In the genomic region with DNA sequence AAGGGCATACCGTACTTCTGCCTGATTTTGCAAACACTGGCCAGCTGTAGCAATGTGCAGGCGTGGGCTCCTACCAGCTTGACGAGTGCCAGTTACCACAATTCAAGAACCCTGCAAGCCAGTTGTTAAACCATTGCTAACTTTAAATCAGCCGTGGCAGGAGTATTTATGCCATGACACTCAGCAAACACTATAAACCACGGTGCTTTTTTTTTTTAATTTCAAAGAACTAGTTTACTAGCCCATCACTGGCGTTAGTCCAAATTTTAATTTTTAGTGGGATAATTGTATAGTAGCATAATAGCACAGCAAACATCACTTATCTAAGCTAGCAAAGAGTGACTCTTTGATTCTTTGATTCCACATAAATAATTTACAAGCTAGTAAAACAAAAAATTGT, we compare ENCODE assay signal across 20 cellular contexts.
A peak's percentile ranks its signal among the peaks of the same experiment; 100 is the strongest.
DNase-seq lines count a peak whose midpoint lies in the region; ATAC-seq lines count a peak whose summit lies in the region.
"Had no signal": no experiment of that assay in that cellular context is flagged by ENCODE, and none has a peak within 500 bp of the region (broad histone marks: within the 10 kb centered on the region; RNA-seq: fewer than 3 reads in every experiment).

No MANE protein-coding gene starts in this region.

- H3K36me3 Mint-ChIP-seq in memory B cell, result peaks cover 45% of the 10 kb centered on the region
- H3K36me3 Mint-ChIP-seq in activated naive CD4-positive, alpha-beta T cell treated with anti-CD3 and anti-CD28 coated beads for 36 hours (ENCODE audit: low read depth), result no peaks in the 10 kb centered on the region
- H3K36me3 Mint-ChIP-seq in stimulated activated effector memory CD8-positive, alpha-beta T cell treated with anti-CD3 and anti-CD28 coated beads, Interleukin-12 subunit alpha, Interleukin-12 subunit beta, amount 100 ng/mL, for 72 hours, result no peaks in the 10 kb centered on the region
- H3K36me3 Mint-ChIP-seq: CD4-positive, alpha-beta memory T cell; naive thymus-derived CD8-positive, alpha-beta T cell; T-cell had no signal

- CTCF ChIA-PET in activated naive CD4-positive, alpha-beta T cell treated with anti-CD3 and anti-CD28 coated beads for 36 hours (lab: Charles Lee), result interaction anchor here (0.6 to 0.7 kb wide), 2 partner anchors 559 to 1387 kb away, joined by 3 to 5 read pairs; no protein-coding TSS in a partner anchor

- ATAC-seq in memory B cell (ENCODE audit: low read depth), result no peak
- ATAC-seq in stimulated activated effector memory CD8-positive, alpha-beta T cell treated with anti-CD3 and anti-CD28 coated beads, Interleukin-12 subunit alpha, Interleukin-12 subunit beta, amount 100 ng/mL, for 72 hours, result no peak
- ATAC-seq: foreskin keratinocyte; naive thymus-derived CD8-positive, alpha-beta T cell; T-cell had no signal

- H3K27ac Mint-ChIP-seq in memory B cell, result peak overlapping the region; percentile 57
- H3K27ac Mint-ChIP-seq in activated naive CD4-positive, alpha-beta T cell treated with anti-CD3 and anti-CD28 coated beads for 36 hours, result no peak overlapping the region
- H3K27ac Mint-ChIP-seq in stimulated activated effector memory CD8-positive, alpha-beta T cell treated with anti-CD3 and anti-CD28 coated beads, Interleukin-12 subunit alpha, Interleukin-12 subunit beta, amount 100 ng/mL, for 72 hours, result no peak overlapping the region
- H3K27ac Mint-ChIP-seq: CD4-positive, alpha-beta memory T cell; naive thymus-derived CD8-positive, alpha-beta T cell; stimulated activated naive CD8-positive, alpha-beta T cell treated with anti-CD3 and anti-CD28 coated beads, Interleukin-15, Interleukin-2, amounts not matched to agents 100 ng/mL and 50 ng/mL, for 24 hours; T-cell had no signal

- H3K27me3 Mint-ChIP-seq in memory B cell, result no peaks in the 10 kb centered on the region
- H3K27me3 Mint-ChIP-seq in activated naive CD4-positive, alpha-beta T cell treated with anti-CD3 and anti-CD28 coated beads for 36 hours (ENCODE audit: low read depth), result peaks cover 4% of the 10 kb centered on the region

- H3K4me3 Mint-ChIP-seq in memory B cell, result no peak overlapping the region
- H3K4me3 Mint-ChIP-seq in activated naive CD4-positive, alpha-beta T cell treated with anti-CD3 and anti-CD28 coated beads for 36 hours, result no peak overlapping the region
- H3K4me3 Mint-ChIP-seq in stimulated activated effector memory CD8-positive, alpha-beta T cell treated with anti-CD3 and anti-CD28 coated beads, Interleukin-12 subunit alpha, Interleukin-12 subunit beta, amount 100 ng/mL, for 72 hours, result no peak overlapping the region
- H3K4me3 Mint-ChIP-seq: CD4-positive, alpha-beta memory T cell; naive thymus-derived CD8-positive, alpha-beta T cell; stimulated activated naive CD8-positive, alpha-beta T cell treated with anti-CD3 and anti-CD28 coated beads, Interleukin-15, Interleukin-2, amounts not matched to agents 100 ng/mL and 50 ng/mL, for 24 hours; T-cell had no signal

- intact Hi-C loops in activated naive CD4-positive, alpha-beta T cell treated with anti-CD3 and anti-CD28 coated beads for 36 hours (cut with micrococcal nuclease), result no loop called here

- H3K4me1 Mint-ChIP-seq in memory B cell, result no peaks in the 10 kb centered on the region
- no peaks in the 10 kb centered on the region for H3K4me1 Mint-ChIP-seq in activated naive CD4-positive, alpha-beta T cell treated with anti-CD3 and anti-CD28 coated beads for 36 hours (ENCODE audit: low read depth)
- no peaks in the 10 kb centered on the region for H3K4me1 Mint-ChIP-seq in stimulated activated effector memory CD8-positive, alpha-beta T cell treated with anti-CD3 and anti-CD28 coated beads, Interleukin-12 subunit alpha, Interleukin-12 subunit beta, amount 100 ng/mL, for 72 hours
- H3K4me1 Mint-ChIP-seq: CD4-positive, alpha-beta memory T cell; naive thymus-derived CD8-positive, alpha-beta T cell; T-cell had no signal

- H3K9me3 Mint-ChIP-seq in memory B cell, result no peaks in the 10 kb centered on the region
- H3K9me3 Mint-ChIP-seq in activated naive CD4-positive, alpha-beta T cell treated with anti-CD3 and anti-CD28 coated beads for 36 hours, result no peaks in the 10 kb centered on the region
- no peaks in the 10 kb centered on the region for H3K9me3 Mint-ChIP-seq in stimulated activated effector memory CD8-positive, alpha-beta T cell treated with anti-CD3 and anti-CD28 coated beads, Interleukin-12 subunit alpha, Interleukin-12 subunit beta, amount 100 ng/mL, for 72 hours

- DNase-seq in H4 (ENCODE audit: low spot score), result peak; percentile 57
- peak; percentile 87 for DNase-seq in NCI-H1436 treated with DMSO at 0.1 percent for 48 hours (lab: John Stamatoyannopoulos, UW)
- DNase-seq in NCI-H345 (lab: John Stamatoyannopoulos, UW), result peak; percentile 95
- DNase-seq in memory B cell (ENCODE audit: low spot score in 2 of 2), result no peak
- no peak for DNase-seq in EL
- no peak for DNase-seq in activated naive CD4-positive, alpha-beta T cell treated with anti-CD3 and anti-CD28 coated beads for 36 hours
- no peak for DNase-seq in SW 1271 (lab: John Stamatoyannopoulos, UW)
- DNase-seq in stimulated activated effector memory CD8-positive, alpha-beta T cell treated with anti-CD3 and anti-CD28 coated beads, Interleukin-12 subunit alpha, Interleukin-12 subunit beta, amount 100 ng/mL, for 72 hours (ENCODE audit: low spot score in 2 of 2), result no peak
- DNase-seq: activated CD4-positive, alpha-beta T cell treated with anti-CD3 and anti-CD28 coated beads, Interleukin-2, amount 50 U/mL, for 48 hours; activated naive CD4-positive, alpha-beta T cell; CD4-positive, alpha-beta memory T cell; central memory CD4-positive, alpha-beta T cell; foreskin keratinocyte; hypothalamus; naive thymus-derived CD8-positive, alpha-beta T cell; NCI-H2171; ovary; T-cell; trophoblast cell had no signal

Comparison
In these comparisons a context has a peak if more than half of its experiments do, and no peak if none do; other contexts are left out.
1. DNase-seq: peak in H4 (single experiment), NCI-H1436 treated with DMSO at 0.1 percent for 48 hours (single experiment) and NCI-H345 (single experiment); none in memory B cell (0 of 2), EL (single experiment), activated naive CD4-positive, alpha-beta T cell treated with anti-CD3 and anti-CD28 coated beads for 36 hours (single experiment), SW 1271 (0 of 2) and stimulated activated effector memory CD8-positive, alpha-beta T cell treated with anti-CD3 and anti-CD28 coated beads, Interleukin-12 subunit alpha, Interleukin-12 subunit beta, amount 100 ng/mL, for 72 hours (0 of 2).